Comparison of ENCODE assay signal across 8 cellular contexts in genomic region chr17:4949321-4950074, GRCh38. TPM values are rescaled to one million over a fixed set of nuclear protein-coding genes. Genes with fewer than 3 reads are reported as not detected.
DNase-seq lines count a peak whose midpoint lies in the region; ATAC-seq and TF ChIP-seq lines count a peak whose summit lies in the region.

No MANE protein-coding gene starts in this region.

- H3K27me3 Mint-ChIP-seq in activated naive CD4-positive, alpha-beta T cell treated with anti-CD3 and anti-CD28 coated beads, Interleukin-2, amount 10 ng/mL, durations not matched to agents 7 days and 5 days: no peaks in the 10 kb centered on the region
- H3K27me3 Mint-ChIP-seq in glutamatergic neuron (ENCODE audit: unreplicated experiment) (peaks cover 7% of the 10 kb centered on the region), osteocyte (ENCODE audit: unreplicated experiment) (no peaks in the 10 kb centered on the region)

- H3K9me3 Mint-ChIP-seq in activated naive CD4-positive, alpha-beta T cell treated with anti-CD3 and anti-CD28 coated beads, Interleukin-2, amount 10 ng/mL, durations not matched to agents 7 days and 5 days: no peaks in the 10 kb centered on the region
- H3K9me3 Mint-ChIP-seq in glutamatergic neuron (ENCODE audit: unreplicated experiment) (peaks cover 17% of the 10 kb centered on the region), osteocyte (ENCODE audit: unreplicated experiment) (no peaks in the 10 kb centered on the region)

- H3K36me3 Mint-ChIP-seq in activated naive CD4-positive, alpha-beta T cell treated with anti-CD3 and anti-CD28 coated beads, Interleukin-2, amount 10 ng/mL, durations not matched to agents 7 days and 5 days: peaks cover 37% of the 10 kb centered on the region
- H3K36me3 Mint-ChIP-seq in glutamatergic neuron (ENCODE audit: unreplicated experiment) (peaks cover 5% of the 10 kb centered on the region), osteocyte (ENCODE audit: unreplicated experiment) (peaks cover 12% of the 10 kb centered on the region)

- peak overlapping the region; percentile 92 for H3K27ac ChIP-seq in SJSA1

- H3K36me3 ChIP-seq in SJSA1: peaks cover 37% of the 10 kb centered on the region

- peaks cover 74% of the 10 kb centered on the region for H3K4me1 ChIP-seq in SJSA1 (replicated peaks)

- H3K4me3 Mint-ChIP-seq in activated naive CD4-positive, alpha-beta T cell treated with anti-CD3 and anti-CD28 coated beads, Interleukin-2, amount 10 ng/mL, durations not matched to agents 7 days and 5 days: peak overlapping the region; percentile 92
- H3K4me3 Mint-ChIP-seq in glutamatergic neuron (ENCODE audit: unreplicated experiment): peak overlapping the region; percentile 79
- H3K4me3 Mint-ChIP-seq in osteocyte (ENCODE audit: unreplicated experiment): peak overlapping the region; percentile 72

- peak; percentile 37 for ATAC-seq in GM18907 (IDR thresholded peaks at IDR 0.05; ENCODE audit: unreplicated experiment)
- ATAC-seq in HG03442 (IDR thresholded peaks at IDR 0.05; ENCODE audit: unreplicated experiment): peak; percentile 22

- H3K27ac Mint-ChIP-seq in activated naive CD4-positive, alpha-beta T cell treated with anti-CD3 and anti-CD28 coated beads, Interleukin-2, amount 10 ng/mL, durations not matched to agents 7 days and 5 days: peak overlapping the region; percentile 98
- H3K27ac Mint-ChIP-seq in glutamatergic neuron (ENCODE audit: unreplicated experiment) (peak overlapping the region; percentile 38), osteocyte (ENCODE audit: unreplicated experiment) (peak overlapping the region; percentile 83)

- DNase-seq in AG08396 (ENCODE audit: low spot score): peak; percentile 78
- peak; percentile 78 to 86 for DNase-seq in SJSA1 (ENCODE audit: low read depth in 1 of 2, low spot score in 2 of 2)
- peak; percentile 82 for DNase-seq in activated naive CD4-positive, alpha-beta T cell treated with anti-CD3 and anti-CD28 coated beads, Interleukin-2, amount 10 ng/mL, durations not matched to agents 7 days and 5 days
- DNase-seq in glutamatergic neuron: peak; percentile 74
- peak; percentile 86 for DNase-seq in osteocyte (ENCODE audit: extremely low spot score, unreplicated experiment)
- peak; percentile 80 for DNase-seq in ureter (ENCODE audit: low spot score)

- no peak for TF ChIP-seq CTCF in glutamatergic neuron (IDR thresholded peaks at IDR 0.05; ENCODE audit: partially characterized antibody, unreplicated experiment)
- no peak for TF ChIP-seq CTCF in osteocyte (IDR thresholded peaks at IDR 0.05)

- H3K9me3 ChIP-seq in SJSA1 (replicated peaks): no peaks in the 10 kb centered on the region

- CTCF ChIA-PET in activated naive CD4-positive, alpha-beta T cell treated with anti-CD3 and anti-CD28 coated beads, Interleukin-2, amount 10 ng/mL, durations not matched to agents 7 days and 5 days (lab: Charles Lee): interaction anchor here (1.0 to 1.1 kb wide), 2 partner anchors 17 to 41 kb away, joined by 3 read pairs; partner anchors contain the start of gene SPAG7

- peaks cover 39% of the 10 kb centered on the region for H3K4me1 Mint-ChIP-seq in activated naive CD4-positive, alpha-beta T cell treated with anti-CD3 and anti-CD28 coated beads, Interleukin-2, amount 10 ng/mL, durations not matched to agents 7 days and 5 days
- H3K4me1 Mint-ChIP-seq in glutamatergic neuron (ENCODE audit: low read depth, unreplicated experiment) (peaks cover 32% of the 10 kb centered on the region), osteocyte (ENCODE audit: unreplicated experiment) (peaks cover 53% of the 10 kb centered on the region)

- no peaks in the 10 kb centered on the region for H3K27me3 ChIP-seq in SJSA1 (replicated peaks)

- H3K4me3 ChIP-seq in SJSA1: peak overlapping the region; percentile 92

RNA-seq across cellular contexts. Expression of gene PFN1, which starts 1.2 kb away (rescaled TPM):
- 1,207 and 1,337 TPM in 2 replicates for total RNA-seq in SJSA1 (2014; rRNA removed; shearing (Covaris generic))
- total RNA-seq in glutamatergic neuron (ENCODE audit: unreplicated experiment) (356 TPM), osteocyte (509 and 514 TPM in 2 replicates), ureter (598 TPM)

RNA-seq across cellular contexts. Expression of gene ENO3, which starts 1.4 kb away (rescaled TPM):
- total RNA-seq in SJSA1 (2014; rRNA removed; shearing (Covaris generic)): 5.2 and 6.6 TPM in 2 replicates
- total RNA-seq in glutamatergic neuron (ENCODE audit: unreplicated experiment) (62.1 TPM), osteocyte (9.4 and 9.5 TPM in 2 replicates), ureter (6.2 TPM)

RNA-seq across cellular contexts. Expression of gene RNF167, which starts 9.4 kb away (rescaled TPM):
- total RNA-seq in SJSA1 (2014; rRNA removed; shearing (Covaris generic)): 4.2 and 13.0 TPM in 2 replicates
- 96.1 TPM for total RNA-seq in glutamatergic neuron (ENCODE audit: unreplicated experiment)
- 105 and 115 TPM in 2 replicates for total RNA-seq in osteocyte
- total RNA-seq in ureter: 129 TPM

RNA-seq across cellular contexts. Expression of gene SLC25A11, which starts 9.7 kb away (rescaled TPM):
- total RNA-seq in SJSA1 (2014; rRNA removed; shearing (Covaris generic)): 67.6 and 68.4 TPM in 2 replicates
- total RNA-seq in glutamatergic neuron (ENCODE audit: unreplicated experiment) (72.2 TPM), osteocyte (59.6 and 60.6 TPM in 2 replicates), ureter (62.0 TPM)

RNA-seq across cellular contexts. Expression of gene GP1BA, which starts 17.4 kb away (rescaled TPM):
- total RNA-seq in SJSA1 (2014; rRNA removed; shearing (Covaris generic)): not detected in 2 replicates
- total RNA-seq in glutamatergic neuron (ENCODE audit: unreplicated experiment): 0.47 TPM
- not detected in 2 replicates for total RNA-seq in osteocyte
- not detected for total RNA-seq in ureter

Comparison
In these comparisons a context has a peak if more than half of its experiments do, and no peak if none do; other contexts are left out.
1. Peak in every context shown above with its lines: DNase-seq, ATAC-seq, H3K4me3 ChIP-seq and H3K27ac ChIP-seq.
2. H3K27ac Mint-ChIP-seq: peak in every context shown above with its lines; median percentile 98 in activated naive CD4-positive, alpha-beta T cell treated with anti-CD3 and anti-CD28 coated beads, Interleukin-2, amount 10 ng/mL, durations not matched to agents 7 days and 5 days; 83 in osteocyte; 38 in glutamatergic neuron.